In the genomic region with DNA sequence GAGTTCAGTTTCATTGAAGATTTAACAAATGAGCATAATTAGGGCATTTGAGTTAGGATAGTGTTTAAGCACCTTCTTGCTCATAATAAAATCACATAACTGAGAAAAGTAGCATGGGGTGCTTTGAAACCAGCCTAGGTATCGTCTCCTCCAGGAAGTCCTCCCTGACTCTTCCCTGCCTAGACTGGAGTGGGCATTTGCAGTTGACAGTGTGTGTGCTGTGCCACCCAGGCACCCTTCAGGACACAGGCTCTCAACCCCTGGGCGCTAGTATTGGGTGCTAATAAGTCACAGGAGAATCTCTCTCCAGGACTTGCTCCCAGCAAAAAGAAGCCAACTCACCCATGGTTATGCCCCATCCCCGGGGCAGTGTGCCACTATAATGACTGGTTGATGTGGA, we compare ENCODE assay signal across 37 cellular contexts.
"Had no signal": no experiment of that assay in that cellular context is flagged by ENCODE, and none has a peak within 500 bp of the region (broad histone marks: within the 10 kb centered on the region; RNA-seq: fewer than 3 reads in every experiment).

No MANE protein-coding gene starts in this region.

- H3K4me1 ChIP-seq: adrenal gland, breast epithelium had no signal

- ATAC-seq: activated CD8-positive, alpha-beta T cell treated with anti-CD3 and anti-CD28 coated beads for 36 hours; activated naive CD4-positive, alpha-beta T cell treated with anti-CD3 and anti-CD28 coated beads, Interleukin-2, amount 50 U/mL, for 72 hours; activated T-cell treated with anti-CD3 and anti-CD28 coated beads, Interleukin-2, amount 50 U/mL, for 4 hours; activated T-cell treated with anti-CD3 and anti-CD28 coated beads, Interleukin-2, amount 50 U/mL, for 72 hours; activated T-helper 17 cell treated with anti-CD3 and anti-CD28 coated beads, Interleukin-2, amount 50 U/mL, for 72 hours; body of pancreas had no signal

- H3K4me3 Mint-ChIP-seq: activated B cell treated with CpG ODN at 0.5 μM for 24 hours; activated CD4-positive, alpha-beta memory T cell treated with anti-CD3 and anti-CD28 coated beads for 36 hours; activated CD4-positive, alpha-beta T cell treated with anti-CD3 and anti-CD28 coated beads, Interleukin-2, amount 10 ng/mL, durations not matched to agents 24 days and 14 days; activated CD8-positive, alpha-beta T cell treated with anti-CD3 and anti-CD28 coated beads for 36 hours; activated naive CD4-positive, alpha-beta T cell treated with anti-CD3 and anti-CD28 coated beads for 36 hours; activated naive CD8-positive, alpha-beta T cell treated with anti-CD3 and anti-CD28 coated beads for 36 hours; activated T-cell treated with anti-CD3 and anti-CD28 coated beads, Interleukin-2, amount 50 U/mL, for 4 hours; activated T-cell treated with anti-CD3 and anti-CD28 coated beads, Interleukin-2, amount 50 U/mL, for 72 hours; activated T-helper 1 cell treated with anti-CD3 and anti-CD28 coated beads, Interleukin-12 subunit alpha, Interleukin-12 subunit beta, Interleukin-2, Interleukin-4 antibody, amounts not matched to agents 30 ng/mL and 10 ng/mL and 1 ng/mL, durations not matched to agents 14 hours and 24 hours and 36 hours; activated T-helper 17 cell treated with anti-CD3 and anti-CD28 coated beads, Interleukin-2, amount 50 U/mL, for 72 hours; T-helper 1 cell treated with Interleukin-12 subunit alpha and Interleukin-12 subunit beta and Interleukin-4 antibody, amounts not matched to agents 30 μg/mL and 1 μg/mL, for 36 hours; T-helper 2 cell treated with Interferon-gamma antibody and Interleukin-4, amounts not matched to agents 5 μg/mL and 100 μg/mL, for 36 hours had no signal

- H3K36me3 ChIP-seq: adrenal gland, brain microvascular endothelial cell, breast epithelium had no signal

- H3K9me3 ChIP-seq: adrenal gland, body of pancreas, breast epithelium had no signal

- H3K36me3 Mint-ChIP-seq: activated CD4-positive, alpha-beta memory T cell treated with anti-CD3 and anti-CD28 coated beads for 36 hours; activated naive CD4-positive, alpha-beta T cell treated with anti-CD3 and anti-CD28 coated beads, Interleukin-2, amount 50 U/mL, for 72 hours; activated naive CD8-positive, alpha-beta T cell treated with anti-CD3 and anti-CD28 coated beads for 36 hours had no signal

- DNase-seq: activated B cell treated with CpG ODN at 0.5 μM for 24 hours; activated CD4-positive, alpha-beta memory T cell treated with anti-CD3 and anti-CD28 coated beads for 36 hours; activated CD4-positive, alpha-beta T cell treated with anti-CD3 and anti-CD28 coated beads for 4 hours; activated CD4-positive, alpha-beta T cell treated with anti-CD3 and anti-CD28 coated beads, Interleukin-2, amount 10 ng/mL, durations not matched to agents 24 days and 14 days; activated CD4-positive, alpha-beta T cell treated with anti-CD3 and anti-CD28 coated beads, Interleukin-2, amount 50 U/mL, for 1 hour; activated CD4-positive, alpha-beta T cell treated with anti-CD3 and anti-CD28 coated beads, Interleukin-2, amount 50 U/mL, for 4 hours; activated CD4-positive, CD25-positive, alpha-beta regulatory T cell treated with anti-CD3 and anti-CD28 coated beads, Interleukin-2, amount 50 U/mL, for 72 hours; activated CD8-positive, alpha-beta memory T cell treated with anti-CD3 and anti-CD28 coated beads, Interleukin-2, amount 50 U/mL, for 4 hours; activated CD8-positive, alpha-beta T cell treated with anti-CD3 and anti-CD28 coated beads for 36 hours; activated effector memory CD4-positive, alpha-beta T cell treated with anti-CD3 and anti-CD28 coated beads, Interleukin-2, amount 50 U/mL, for 16 hours; activated gamma-delta T cell treated with Interleukin-2 at 50 U/mL for 16 hours; activated naive CD4-positive, alpha-beta T cell; activated naive CD4-positive, alpha-beta T cell treated with anti-CD3 and anti-CD28 coated beads for 36 hours; activated naive CD4-positive, alpha-beta T cell treated with anti-CD3 and anti-CD28 coated beads, Interleukin-2, amount 50 U/mL, for 16 hours; activated naive CD8-positive, alpha-beta T cell treated with anti-CD3 and anti-CD28 coated beads for 36 hours; activated T-cell treated with anti-CD3 and anti-CD28 coated beads for 4 hours; activated T-cell treated with anti-CD3 and anti-CD28 coated beads, Interleukin-2, amount 50 U/mL, for 1 hour; activated T-cell treated with anti-CD3 and anti-CD28 coated beads, Interleukin-2, amount 50 U/mL, for 4 hours; activated T-cell treated with anti-CD3 and anti-CD28 coated beads, Interleukin-2, amount 50 U/mL, for 72 hours; adrenal gland; amniotic stem cell; aorta; body of pancreas; brain microvascular endothelial cell; central memory CD4-positive, alpha-beta T cell; T-helper 1 cell; T-helper 2 cell; T-helper 9 cell had no signal

- H3K27me3 ChIP-seq: adrenal gland, body of pancreas, brain microvascular endothelial cell had no signal

- H3K27me3 Mint-ChIP-seq: activated B cell treated with CpG ODN at 0.5 μM for 24 hours; activated CD4-positive, alpha-beta memory T cell treated with anti-CD3 and anti-CD28 coated beads for 36 hours; activated CD4-positive, alpha-beta T cell treated with anti-CD3 and anti-CD28 coated beads, Interleukin-2, amount 10 ng/mL, durations not matched to agents 24 days and 14 days; activated T-helper 17 cell treated with anti-CD3 and anti-CD28 coated beads, Interleukin-2, amount 50 U/mL, for 72 hours had no signal

- H3K27ac Mint-ChIP-seq: activated B cell treated with CpG ODN at 0.5 μM for 24 hours; activated CD4-positive, alpha-beta memory T cell treated with anti-CD3 and anti-CD28 coated beads for 36 hours; activated CD4-positive, alpha-beta T cell treated with anti-CD3 and anti-CD28 coated beads, Interleukin-2, amount 10 ng/mL, durations not matched to agents 24 days and 14 days; activated CD8-positive, alpha-beta T cell treated with anti-CD3 and anti-CD28 coated beads for 36 hours; activated naive CD4-positive, alpha-beta T cell treated with anti-CD3 and anti-CD28 coated beads for 36 hours; activated naive CD4-positive, alpha-beta T cell treated with anti-CD3 and anti-CD28 coated beads, Interleukin-2, amount 50 U/mL, for 72 hours; activated naive CD8-positive, alpha-beta T cell treated with anti-CD3 and anti-CD28 coated beads for 36 hours; activated T-cell treated with anti-CD3 and anti-CD28 coated beads, Interleukin-2, amount 50 U/mL, for 72 hours; activated T-helper 1 cell treated with anti-CD3 and anti-CD28 coated beads, Interleukin-12 subunit alpha, Interleukin-12 subunit beta, Interleukin-2, Interleukin-4 antibody, amounts not matched to agents 30 ng/mL and 10 ng/mL and 1 ng/mL, durations not matched to agents 14 hours and 24 hours and 36 hours; activated T-helper 17 cell treated with anti-CD3 and anti-CD28 coated beads, Interleukin-2, amount 50 U/mL, for 72 hours; T-helper 1 cell treated with Interleukin-12 subunit alpha and Interleukin-12 subunit beta and Interleukin-4 antibody, amounts not matched to agents 30 μg/mL and 1 μg/mL, for 36 hours; T-helper 2 cell treated with Interferon-gamma antibody and Interleukin-4, amounts not matched to agents 5 μg/mL and 100 μg/mL, for 36 hours had no signal

- H3K9me3 Mint-ChIP-seq: activated B cell treated with CpG ODN at 0.5 μM for 24 hours; activated CD4-positive, alpha-beta memory T cell treated with anti-CD3 and anti-CD28 coated beads for 36 hours; activated CD8-positive, alpha-beta T cell treated with anti-CD3 and anti-CD28 coated beads for 36 hours; activated naive CD4-positive, alpha-beta T cell treated with anti-CD3 and anti-CD28 coated beads for 36 hours; activated T-cell treated with anti-CD3 and anti-CD28 coated beads, Interleukin-2, amount 50 U/mL, for 4 hours; T-helper 1 cell treated with Interleukin-12 subunit alpha and Interleukin-12 subunit beta and Interleukin-4 antibody, amounts not matched to agents 30 μg/mL and 1 μg/mL, for 36 hours; T-helper 2 cell treated with Interferon-gamma antibody and Interleukin-4, amounts not matched to agents 5 μg/mL and 100 μg/mL, for 36 hours had no signal

- H3K4me3 ChIP-seq: adrenal gland, body of pancreas, breast epithelium had no signal

- FAIRE-seq: astrocyte, TTC549 had no signal

- H3K27ac ChIP-seq: adrenal gland, brain microvascular endothelial cell, breast epithelium, VCaP had no signal

- H3K4me1 Mint-ChIP-seq: activated B cell treated with CpG ODN at 0.5 μM for 24 hours; activated CD4-positive, alpha-beta T cell treated with anti-CD3 and anti-CD28 coated beads, Interleukin-2, amount 10 ng/mL, durations not matched to agents 24 days and 14 days; activated naive CD8-positive, alpha-beta T cell treated with anti-CD3 and anti-CD28 coated beads for 36 hours; activated T-helper 17 cell treated with anti-CD3 and anti-CD28 coated beads, Interleukin-2, amount 50 U/mL, for 72 hours had no signal
